In genomic region chr4:40910706-40911105, GRCh38 we compare ENCODE assay signal across 16 cellular contexts.
DNase-seq lines count a peak whose midpoint lies in the region; ATAC-seq and TF ChIP-seq lines count a peak whose summit lies in the region.
"Had no signal": no experiment of that assay in that cellular context is flagged by ENCODE, and none has a peak within 500 bp of the region (broad histone marks: within the 10 kb centered on the region; RNA-seq: fewer than 3 reads in every experiment).

No MANE protein-coding gene starts in this region.

- H3K27me3 ChIP-seq in HCT116 (ENCODE audit: insufficient read depth, low read length) = no peaks in the 10 kb centered on the region
- no peaks in the 10 kb centered on the region for H3K27me3 ChIP-seq in osteoblast (ENCODE audit: insufficient read depth, low read length)
- H3K27me3 ChIP-seq in transverse colon = no peaks in the 10 kb centered on the region
- H3K27me3 ChIP-seq: BE2C, right lobe of liver had no signal

- H3K79me2 ChIP-seq in HCT116 (ENCODE audit: insufficient read depth, low read length) (no peaks in the 10 kb centered on the region), osteoblast (ENCODE audit: insufficient read depth, low read length) (no peaks in the 10 kb centered on the region)

- in situ Hi-C loops in transverse colon (cut with MboI; ENCODE audit: low pct_ligation_motif_present in 1 of 4, low pct_unique_long_range_greater_than_20kb in 1 of 4, low sequenced_read_pairs in 3 of 4) = no loop called here

- intact Hi-C loops in HCT116 (cut with micrococcal nuclease) (no loop called here), transverse colon (cut with DNase I; ENCODE audit: low total_unique reads) (no loop called here)

- ATAC-seq in HCT116 = no peak
- ATAC-seq in HG02973 (IDR thresholded peaks at IDR 0.05; ENCODE audit: unreplicated experiment) = no peak
- ATAC-seq: mucosa of descending colon, right lobe of liver, T-cell had no signal

- no peak for TF ChIP-seq CTCF in HCT116 (IDR thresholded peaks at IDR 0.05 in 2 of 3, conservative IDR thresholded peaks at IDR 0.05 in 1 of 3; ENCODE audit: borderline replicate concordance in 1 of 3, insufficient read depth in 1 of 3, low read depth in 2 of 3, low read length in 2 of 3)
- no peak for TF ChIP-seq CTCF in VCaP (conservative IDR thresholded peaks at IDR 0.05)
- no peak for TF ChIP-seq CTCF in epithelial cell of esophagus (IDR thresholded peaks at IDR 0.05; ENCODE audit: insufficient read depth, low read depth, low read length, missing control alignments)
- no peak for TF ChIP-seq CTCF in osteoblast (IDR thresholded peaks at IDR 0.05; ENCODE audit: extremely low read depth, low read depth, low read length)
- no peak for TF ChIP-seq CTCF in transverse colon (IDR thresholded peaks at IDR 0.05)

- CTCF ChIA-PET in HCT116 (lab: Charles Lee) = interaction anchor here (1.5 to 3.8 kb wide), 2 partner anchors 14 to 15 kb away, joined by 6 to 21 read pairs; no protein-coding TSS in a partner anchor

- POLR2A ChIA-PET in HCT116 (lab: Charles Lee) = no interaction called here

- H4K20me1 ChIP-seq in HCT116 (ENCODE audit: insufficient read depth) = no peaks in the 10 kb centered on the region
- H4K20me1 ChIP-seq in osteoblast (ENCODE audit: insufficient read depth, low read length) = no peaks in the 10 kb centered on the region

- no peak for TF ChIP-seq RAD21 in HCT116 (IDR thresholded peaks at IDR 0.05; ENCODE audit: low read depth)

- no TSS peak for BruUV-seq in HCT116 (replicated peaks; lab: Mats Ljungman, UMichigan)

- H3K9me3 ChIP-seq in HCT116 (ENCODE audit: control insufficient read depth in 1 of 2, insufficient read depth in 1 of 2, low read depth in 1 of 2, low read length in 2 of 2) (no peaks in the 10 kb centered on the region), osteoblast (ENCODE audit: low read depth, low read length) (no peaks in the 10 kb centered on the region), transverse colon (no peaks in the 10 kb centered on the region)
- H3K9me3 ChIP-seq: BE2C, mucosa of descending colon, right lobe of liver had no signal

- DNase-seq in HCT116 (ENCODE audit: low read depth, low spot score) (no peak), epithelial cell of esophagus (ENCODE audit: low read depth) (peak; percentile 45), osteoblast (ENCODE audit: insufficient read length, low spot score, missing footprints) (no peak), T1000 (lab: John Stamatoyannopoulos, UW) (no peak), transverse colon (no peak)
- DNase-seq: activated B cell treated with CpG ODN at 0.5 μM for 24 hours; activated naive CD4-positive, alpha-beta T cell treated with anti-CD3 and anti-CD28 coated beads, Interleukin-2, amount 50 U/mL, for 16 hours; BE2C; effector CD4-positive, alpha-beta T cell; mucosa of descending colon; NCI-H345; right lobe of liver; substantia nigra; T-cell had no signal

- H3K36me3 ChIP-seq in HCT116 (ENCODE audit: control insufficient read depth in 1 of 2, insufficient read depth in 2 of 2, low read length in 2 of 2) (no peaks in the 10 kb centered on the region), osteoblast (ENCODE audit: insufficient read depth, low read length) (peaks cover 4% of the 10 kb centered on the region), transverse colon (no peaks in the 10 kb centered on the region)
- H3K36me3 ChIP-seq: BE2C, right lobe of liver had no signal

- H3K9ac ChIP-seq in HCT116 (ENCODE audit: low read length) = 0 out of 2 replicates have a peak overlapping the region, but pooled peaks have one; percentile 68

- H2AFZ ChIP-seq in HCT116 (ENCODE audit: low read depth, low read length, poor library complexity, severe bottlenecking) (no peak overlapping the region), osteoblast (ENCODE audit: low read length) (no peak overlapping the region)

- H3K4me1 ChIP-seq in HCT116 (ENCODE audit: control insufficient read depth in 1 of 2, insufficient read depth in 2 of 2, low read length in 2 of 2) = peaks cover 33 to 40% of the 10 kb centered on the region in 2 experiments
- peaks cover 38% of the 10 kb centered on the region for H3K4me1 ChIP-seq in osteoblast (ENCODE audit: insufficient read depth, low read length)
- H3K4me1 ChIP-seq in transverse colon = peaks cover 0 to 4% (median 0%) of the 10 kb centered on the region in 4 donors
- H3K4me1 ChIP-seq: right lobe of liver had no signal

- no peak for TF ChIP-seq EP300 in transverse colon (IDR thresholded peaks at IDR 0.05; ENCODE audit: low read depth)

- H3K4me3 ChIP-seq in HCT116 (replicated peaks in 1 of 2; ENCODE audit: low read depth in 1 of 2, low read length in 2 of 2) = no peak overlapping the region
- no peak overlapping the region for H3K4me3 ChIP-seq in epithelial cell of esophagus (ENCODE audit: low read length)
- no peak overlapping the region for H3K4me3 ChIP-seq in osteoblast (ENCODE audit: insufficient read depth, low read length)
- no peak overlapping the region for H3K4me3 ChIP-seq in transverse colon
- H3K4me3 ChIP-seq: mucosa of descending colon, right lobe of liver had no signal

- WGBS in transverse colon (ENCODE audit: low coverage in 1 of 2), 2 donors = 82% methylated on average over 5 of the region's 5 CpGs; no CpG with 5 or more reads in 1 of the 2 donors

- H3K27ac ChIP-seq in HCT116 (ENCODE audit: low read depth, low read length) (peak overlapping the region; percentile 78), VCaP (peak overlapping the region; percentile 83; the same call in 1 of the 2 replicates), osteoblast (ENCODE audit: low read depth, low read length) (peak overlapping the region; percentile 79), transverse colon (no peak overlapping the region)
- H3K27ac ChIP-seq: right lobe of liver had no signal

- RAD21 ChIA-PET in HCT116 (lab: Charles Lee; ENCODE audit: low non-redundant PET in 1 of 2, low total read pairs in 2 of 2, uncharacterized antibody in 2 of 2, unreplicated experiment in 2 of 2) = no interaction called here

- H3K4me2 ChIP-seq in HCT116 (ENCODE audit: low read length) = peak overlapping the region; percentile 83; the same call in 1 of the 2 replicates
- H3K4me2 ChIP-seq in osteoblast (ENCODE audit: insufficient read depth, low read length) = no peak overlapping the region

- H3K9me2 ChIP-seq in HCT116 (ENCODE audit: insufficient read depth) = no peaks in the 10 kb centered on the region

- TF ChIP-seq POLR2A in HCT116 (IDR thresholded peaks at IDR 0.05; ENCODE audit: borderline replicate concordance, extremely low read depth, insufficient read depth, insufficient read length) = no peak
- TF ChIP-seq POLR2A in transverse colon (IDR thresholded peaks at IDR 0.05) = no peak

TF ChIP-seq in HCT116, 20 proteins besides CTCF, POLR2A, EP300 and RAD21 (continues in another document):
- TF ChIP-seq TCF7L2 (IDR thresholded peaks at IDR 0.05; ENCODE audit: borderline replicate concordance, extremely low read depth, insufficient read depth, insufficient read length) (no peak), ELF1 (IDR thresholded peaks at IDR 0.05; ENCODE audit: borderline replicate concordance, low read depth) (no peak), EZH2phosphoT487 (IDR thresholded peaks at IDR 0.05; ENCODE audit: borderline replicate concordance) (no peak), EGR1 (IDR thresholded peaks at IDR 0.05; ENCODE audit: low read depth) (no peak), CEBPB (IDR thresholded peaks at IDR 0.05; ENCODE audit: low read depth) (no peak), CBX3 (IDR thresholded peaks at IDR 0.05; ENCODE audit: low read depth) (no peak), MAX (IDR thresholded peaks at IDR 0.05) (no peak), JUND (IDR thresholded peaks at IDR 0.05) (no peak), SRF (IDR thresholded peaks at IDR 0.05; ENCODE audit: low read depth) (no peak), EZH2 (IDR thresholded peaks at IDR 0.05) (no peak), ZNF274 (IDR thresholded peaks at IDR 0.05; ENCODE audit: low read depth, low read length) (no peak), FOSL1 (IDR thresholded peaks at IDR 0.05; ENCODE audit: low read depth) (no peak), POLR2AphosphoS5 (IDR thresholded peaks at IDR 0.05; ENCODE audit: low read depth, low read length) (no peak), ZBTB33 (IDR thresholded peaks at IDR 0.05; ENCODE audit: extremely low read depth, insufficient replicate concordance, low read length) (no peak), SIN3A (IDR thresholded peaks at IDR 0.05; ENCODE audit: low read depth) (no peak), ZFX (IDR thresholded peaks at IDR 0.05) (no peak), SP1 (IDR thresholded peaks at IDR 0.05; ENCODE audit: low read depth) (no peak)
- TF ChIP-seq, protein P1, sequence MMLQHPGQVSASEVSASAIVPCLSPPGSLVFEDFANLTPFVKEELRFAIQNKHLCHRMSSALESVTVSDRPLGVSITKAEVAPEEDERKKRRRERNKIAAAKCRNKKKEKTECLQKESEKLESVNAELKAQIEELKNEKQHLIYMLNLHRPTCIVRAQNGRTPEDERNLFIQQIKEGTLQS (IDR thresholded peaks at IDR 0.05) = no peak

Comparison
In these comparisons a context has a peak if more than half of its experiments do, and no peak if none do; other contexts are left out.
1. H3K27ac ChIP-seq: peak in HCT116 (single experiment), VCaP (single experiment) and osteoblast (single experiment); none in transverse colon (0 of 4).